1 cellular context compared by ENCODE assay signal in the genomic region with DNA sequence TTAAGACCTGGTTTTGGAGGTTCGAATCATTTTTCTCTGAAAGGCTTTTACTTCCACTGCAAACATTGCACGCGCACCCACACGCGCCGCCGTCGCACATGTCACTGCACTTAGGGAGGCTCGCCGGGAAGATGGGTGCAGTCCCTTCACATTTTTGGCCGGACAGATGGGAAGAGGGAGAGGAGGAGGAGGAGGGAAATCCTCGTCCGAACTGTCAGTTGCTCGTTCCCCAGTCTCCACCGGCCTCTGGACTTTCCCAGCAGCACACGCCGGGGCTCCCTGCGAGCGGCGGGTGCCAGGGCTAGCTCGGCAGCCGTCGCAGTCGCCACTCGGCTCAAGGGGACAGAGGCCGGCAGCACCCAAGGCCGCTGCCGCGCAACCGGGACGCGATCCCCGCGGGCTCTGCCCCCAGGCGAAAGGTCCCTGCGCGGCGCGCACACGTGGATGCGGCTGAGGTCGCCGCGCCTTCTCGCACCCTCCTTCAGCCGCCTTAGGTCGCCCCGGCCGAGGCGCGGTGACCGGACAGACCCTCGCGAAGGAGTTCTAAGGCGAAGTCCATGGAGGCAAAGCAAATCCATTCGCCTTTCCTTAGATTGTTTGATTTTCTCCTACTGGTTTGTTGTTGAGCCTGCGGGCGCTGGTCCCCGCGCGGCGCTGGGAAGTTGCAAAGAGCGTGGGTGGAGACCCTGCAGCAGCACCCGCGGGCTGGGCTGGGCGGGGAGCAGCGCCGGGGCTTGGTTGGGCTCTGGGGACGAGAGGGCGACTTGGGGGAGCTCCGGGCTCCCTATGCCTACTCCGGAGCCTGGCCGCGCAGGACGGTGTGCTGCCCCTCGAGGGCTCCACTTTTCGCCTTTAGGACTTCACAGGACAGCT.
TF ChIP-seq lines count a peak whose summit lies in the region.

No MANE protein-coding gene starts in this region.

TF ChIP-seq in HepG2, 621 proteins besides CTCF, POLR2A, EP300 and RAD21 (continued from another document and continues in another):
- TF ChIP-seq, protein P1, sequence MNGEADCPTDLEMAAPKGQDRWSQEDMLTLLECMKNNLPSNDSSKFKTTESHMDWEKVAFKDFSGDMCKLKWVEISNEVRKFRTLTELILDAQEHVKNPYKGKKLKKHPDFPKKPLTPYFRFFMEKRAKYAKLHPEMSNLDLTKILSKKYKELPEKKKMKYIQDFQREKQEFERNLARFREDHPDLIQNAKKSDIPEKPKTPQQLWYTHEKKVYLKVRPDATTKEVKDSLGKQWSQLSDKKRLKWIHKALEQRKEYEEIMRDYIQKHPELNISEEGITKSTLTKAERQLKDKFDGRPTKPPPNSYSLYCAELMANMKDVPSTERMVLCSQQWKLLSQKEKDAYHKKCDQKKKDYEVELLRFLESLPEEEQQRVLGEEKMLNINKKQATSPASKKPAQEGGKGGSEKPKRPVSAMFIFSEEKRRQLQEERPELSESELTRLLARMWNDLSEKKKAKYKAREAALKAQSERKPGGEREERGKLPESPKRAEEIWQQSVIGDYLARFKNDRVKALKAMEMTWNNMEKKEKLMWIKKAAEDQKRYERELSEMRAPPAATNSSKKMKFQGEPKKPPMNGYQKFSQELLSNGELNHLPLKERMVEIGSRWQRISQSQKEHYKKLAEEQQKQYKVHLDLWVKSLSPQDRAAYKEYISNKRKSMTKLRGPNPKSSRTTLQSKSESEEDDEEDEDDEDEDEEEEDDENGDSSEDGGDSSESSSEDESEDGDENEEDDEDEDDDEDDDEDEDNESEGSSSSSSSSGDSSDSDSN (CRISPR knock-in tag; IDR thresholded peaks at IDR 0.05): peak; percentile 33; the same call in 1 of the 2 replicates
- TF ChIP-seq, protein P2, sequence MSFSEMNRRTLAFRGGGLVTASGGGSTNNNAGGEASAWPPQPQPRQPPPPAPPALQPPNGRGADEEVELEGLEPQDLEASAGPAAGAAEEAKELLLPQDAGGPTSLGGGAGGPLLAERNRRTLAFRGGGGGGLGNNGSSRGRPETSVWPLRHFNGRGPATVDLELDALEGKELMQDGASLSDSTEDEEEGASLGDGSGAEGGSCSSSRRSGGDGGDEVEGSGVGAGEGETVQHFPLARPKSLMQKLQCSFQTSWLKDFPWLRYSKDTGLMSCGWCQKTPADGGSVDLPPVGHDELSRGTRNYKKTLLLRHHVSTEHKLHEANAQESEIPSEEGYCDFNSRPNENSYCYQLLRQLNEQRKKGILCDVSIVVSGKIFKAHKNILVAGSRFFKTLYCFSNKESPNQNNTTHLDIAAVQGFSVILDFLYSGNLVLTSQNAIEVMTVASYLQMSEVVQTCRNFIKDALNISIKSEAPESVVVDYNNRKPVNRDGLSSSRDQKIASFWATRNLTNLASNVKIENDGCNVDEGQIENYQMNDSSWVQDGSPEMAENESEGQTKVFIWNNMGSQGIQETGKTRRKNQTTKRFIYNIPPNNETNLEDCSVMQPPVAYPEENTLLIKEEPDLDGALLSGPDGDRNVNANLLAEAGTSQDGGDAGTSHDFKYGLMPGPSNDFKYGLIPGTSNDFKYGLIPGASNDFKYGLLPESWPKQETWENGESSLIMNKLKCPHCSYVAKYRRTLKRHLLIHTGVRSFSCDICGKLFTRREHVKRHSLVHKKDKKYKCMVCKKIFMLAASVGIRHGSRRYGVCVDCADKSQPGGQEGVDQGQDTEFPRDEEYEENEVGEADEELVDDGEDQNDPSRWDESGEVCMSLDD (CRISPR knock-in tag; IDR thresholded peaks at IDR 0.05; ENCODE audit: borderline replicate concordance): 0 out of 2 replicates have a peak, but pooled peaks have one; percentile 31
- TF ChIP-seq, protein P3, sequence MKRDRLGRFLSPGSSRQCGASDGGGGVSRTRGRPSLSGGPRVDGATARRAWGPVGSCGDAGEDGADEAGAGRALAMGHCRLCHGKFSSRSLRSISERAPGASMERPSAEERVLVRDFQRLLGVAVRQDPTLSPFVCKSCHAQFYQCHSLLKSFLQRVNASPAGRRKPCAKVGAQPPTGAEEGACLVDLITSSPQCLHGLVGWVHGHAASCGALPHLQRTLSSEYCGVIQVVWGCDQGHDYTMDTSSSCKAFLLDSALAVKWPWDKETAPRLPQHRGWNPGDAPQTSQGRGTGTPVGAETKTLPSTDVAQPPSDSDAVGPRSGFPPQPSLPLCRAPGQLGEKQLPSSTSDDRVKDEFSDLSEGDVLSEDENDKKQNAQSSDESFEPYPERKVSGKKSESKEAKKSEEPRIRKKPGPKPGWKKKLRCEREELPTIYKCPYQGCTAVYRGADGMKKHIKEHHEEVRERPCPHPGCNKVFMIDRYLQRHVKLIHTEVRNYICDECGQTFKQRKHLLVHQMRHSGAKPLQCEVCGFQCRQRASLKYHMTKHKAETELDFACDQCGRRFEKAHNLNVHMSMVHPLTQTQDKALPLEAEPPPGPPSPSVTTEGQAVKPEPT (CRISPR knock-in tag; IDR thresholded peaks at IDR 0.05; ENCODE audit: low read depth): no peak
- TF ChIP-seq ARNT2 (CRISPR knock-in tag; IDR thresholded peaks at IDR 0.05; ENCODE audit: low read depth): peak; percentile 74
- TF ChIP-seq CBX2 (IDR thresholded peaks at IDR 0.05; ENCODE audit: low read depth, low read length): no peak; the same call in 1 of the 2 replicates
- TF ChIP-seq CBX2 (CRISPR knock-in tag; IDR thresholded peaks at IDR 0.05; ENCODE audit: low read depth): peak; percentile 33; the same call in 1 of the 2 replicates
- no peak for TF ChIP-seq ATRX (CRISPR knock-in tag; IDR thresholded peaks at IDR 0.05; ENCODE audit: borderline replicate concordance)
- TF ChIP-seq ZNF7 (CRISPR knock-in tag; IDR thresholded peaks at IDR 0.05): no peak
- 0 out of 2 replicates have a peak, but pooled peaks have one; percentile 74 for TF ChIP-seq ZNF776 (CRISPR knock-in tag; IDR thresholded peaks at IDR 0.05)
- peak; percentile 56; the same call in 1 of the 2 replicates for TF ChIP-seq KDM2A (CRISPR knock-in tag; IDR thresholded peaks at IDR 0.05; ENCODE audit: borderline replicate concordance, low read depth)
- TF ChIP-seq ZFYVE20 (CRISPR knock-in tag; IDR thresholded peaks at IDR 0.05; ENCODE audit: borderline replicate concordance, low read depth): 0 out of 2 replicates have a peak, but pooled peaks have one; percentile 13
- TF ChIP-seq HES4 (CRISPR knock-in tag; IDR thresholded peaks at IDR 0.05; ENCODE audit: borderline replicate concordance): peak; percentile 50; the same call in 1 of the 2 replicates
- TF ChIP-seq, protein P4, sequence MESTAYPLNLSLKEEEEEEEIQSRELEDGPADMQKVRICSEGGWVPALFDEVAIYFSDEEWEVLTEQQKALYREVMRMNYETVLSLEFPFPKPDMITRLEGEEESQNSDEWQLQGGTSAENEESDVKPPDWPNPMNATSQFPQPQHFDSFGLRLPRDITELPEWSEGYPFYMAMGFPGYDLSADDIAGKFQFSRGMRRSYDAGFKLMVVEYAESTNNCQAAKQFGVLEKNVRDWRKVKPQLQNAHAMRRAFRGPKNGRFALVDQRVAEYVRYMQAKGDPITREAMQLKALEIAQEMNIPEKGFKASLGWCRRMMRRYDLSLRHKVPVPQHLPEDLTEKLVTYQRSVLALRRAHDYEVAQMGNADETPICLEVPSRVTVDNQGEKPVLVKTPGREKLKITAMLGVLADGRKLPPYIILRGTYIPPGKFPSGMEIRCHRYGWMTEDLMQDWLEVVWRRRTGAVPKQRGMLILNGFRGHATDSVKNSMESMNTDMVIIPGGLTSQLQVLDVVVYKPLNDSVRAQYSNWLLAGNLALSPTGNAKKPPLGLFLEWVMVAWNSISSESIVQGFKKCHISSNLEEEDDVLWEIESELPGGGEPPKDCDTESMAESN (CRISPR knock-in tag; conservative IDR thresholded peaks at IDR 0.05): 0 out of 2 replicates have a peak, but pooled peaks have one; percentile 42
- peak; percentile 70; the same call in 1 of the 2 replicates for TF ChIP-seq MYC (CRISPR knock-in tag; IDR thresholded peaks at IDR 0.05; ENCODE audit: borderline replicate concordance)
- 0 out of 2 replicates have a peak, but pooled peaks have one; percentile 19 for TF ChIP-seq NR2C2 (CRISPR knock-in tag; IDR thresholded peaks at IDR 0.05; ENCODE audit: borderline replicate concordance)
- peak; percentile 52; the same call in 1 of the 2 replicates for TF ChIP-seq KDM5B (CRISPR knock-in tag; IDR thresholded peaks at IDR 0.05; ENCODE audit: borderline replicate concordance)
- no peak for TF ChIP-seq GTF2F1 (IDR thresholded peaks at IDR 0.05; ENCODE audit: low read length)
- TF ChIP-seq, protein P5, sequence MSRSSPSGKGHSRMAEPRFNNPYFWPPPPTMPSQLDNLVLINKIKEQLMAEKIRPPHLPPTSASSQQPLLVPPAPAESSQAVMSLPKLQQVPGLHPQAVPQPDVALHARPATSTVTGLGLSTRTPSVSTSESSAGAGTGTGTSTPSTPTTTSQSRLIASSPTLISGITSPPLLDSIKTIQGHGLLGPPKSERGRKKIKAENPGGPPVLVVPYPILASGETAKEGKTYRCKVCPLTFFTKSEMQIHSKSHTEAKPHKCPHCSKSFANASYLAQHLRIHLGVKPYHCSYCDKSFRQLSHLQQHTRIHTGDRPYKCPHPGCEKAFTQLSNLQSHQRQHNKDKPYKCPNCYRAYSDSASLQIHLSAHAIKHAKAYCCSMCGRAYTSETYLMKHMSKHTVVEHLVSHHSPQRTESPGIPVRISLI (CRISPR knock-in tag; IDR thresholded peaks at IDR 0.05; ENCODE audit: borderline replicate concordance): 0 out of 2 replicates have a peak, but pooled peaks have one; percentile 23
- 0 out of 2 replicates have a peak, but pooled peaks have one; percentile 58 for TF ChIP-seq NCOA5 (CRISPR knock-in tag; IDR thresholded peaks at IDR 0.05)
- TF ChIP-seq, protein P6, sequence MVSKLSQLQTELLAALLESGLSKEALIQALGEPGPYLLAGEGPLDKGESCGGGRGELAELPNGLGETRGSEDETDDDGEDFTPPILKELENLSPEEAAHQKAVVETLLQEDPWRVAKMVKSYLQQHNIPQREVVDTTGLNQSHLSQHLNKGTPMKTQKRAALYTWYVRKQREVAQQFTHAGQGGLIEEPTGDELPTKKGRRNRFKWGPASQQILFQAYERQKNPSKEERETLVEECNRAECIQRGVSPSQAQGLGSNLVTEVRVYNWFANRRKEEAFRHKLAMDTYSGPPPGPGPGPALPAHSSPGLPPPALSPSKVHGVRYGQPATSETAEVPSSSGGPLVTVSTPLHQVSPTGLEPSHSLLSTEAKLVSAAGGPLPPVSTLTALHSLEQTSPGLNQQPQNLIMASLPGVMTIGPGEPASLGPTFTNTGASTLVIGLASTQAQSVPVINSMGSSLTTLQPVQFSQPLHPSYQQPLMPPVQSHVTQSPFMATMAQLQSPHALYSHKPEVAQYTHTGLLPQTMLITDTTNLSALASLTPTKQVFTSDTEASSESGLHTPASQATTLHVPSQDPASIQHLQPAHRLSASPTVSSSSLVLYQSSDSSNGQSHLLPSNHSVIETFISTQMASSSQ (IDR thresholded peaks at IDR 0.05; ENCODE audit: low read depth): no peak
- TF ChIP-seq, protein P6 (CRISPR knock-in tag; IDR thresholded peaks at IDR 0.05; ENCODE audit: borderline replicate concordance): peak; percentile 32; the same call in 1 of the 2 replicates
- TF ChIP-seq, protein P7, sequence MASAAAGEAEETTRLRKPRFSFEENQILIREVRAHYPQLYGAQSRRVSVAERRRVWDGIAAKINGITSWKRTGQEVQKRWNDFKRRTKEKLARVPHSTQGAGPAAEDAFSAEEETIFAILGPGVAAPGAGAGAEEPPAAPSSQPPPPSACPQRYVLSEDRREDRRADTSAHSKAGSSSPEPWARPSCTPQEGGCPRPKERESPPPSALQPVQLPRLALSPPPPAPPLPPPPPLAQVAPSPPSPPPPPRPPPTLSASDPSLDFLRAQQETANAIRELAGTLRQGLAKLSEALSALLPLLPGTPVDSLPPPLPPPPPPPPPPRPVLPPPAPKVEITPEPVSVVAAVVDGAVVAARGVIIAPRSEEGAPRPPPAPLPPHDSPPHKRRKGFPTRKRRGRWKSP (CRISPR knock-in tag; IDR thresholded peaks at IDR 0.05): peak; percentile 81
- TF ChIP-seq ZNF564 (CRISPR knock-in tag; IDR thresholded peaks at IDR 0.05): 0 out of 2 replicates have a peak, but pooled peaks have one; percentile 21
- TF ChIP-seq ZNF570 (CRISPR knock-in tag; IDR thresholded peaks at IDR 0.05; ENCODE audit: borderline replicate concordance): no peak
- TF ChIP-seq ZNF724P (CRISPR knock-in tag; IDR thresholded peaks at IDR 0.05; ENCODE audit: borderline replicate concordance): 0 out of 2 replicates have a peak, but pooled peaks have one; percentile 18
- peak; percentile 76 for TF ChIP-seq HOXD1 (CRISPR knock-in tag; IDR thresholded peaks at IDR 0.05)
- TF ChIP-seq EZH2 (conservative IDR thresholded peaks at IDR 0.05; ENCODE audit: low read depth, low read length): peak; percentile 94
- TF ChIP-seq HOXA3 (CRISPR knock-in tag; IDR thresholded peaks at IDR 0.05): peak; percentile 46; the same call in 1 of the 2 replicates
- TF ChIP-seq BRD4 (CRISPR knock-in tag; IDR thresholded peaks at IDR 0.05): 0 out of 2 replicates have a peak, but pooled peaks have one; percentile 68
- peak; percentile 50; the same call in 1 of the 2 replicates for TF ChIP-seq ZNF768 (CRISPR knock-in tag; IDR thresholded peaks at IDR 0.05)
- TF ChIP-seq NFKB2 (CRISPR knock-in tag; IDR thresholded peaks at IDR 0.05; ENCODE audit: borderline replicate concordance): no peak
- no peak for TF ChIP-seq SMARCE1 (IDR thresholded peaks at IDR 0.05; ENCODE audit: borderline replicate concordance)
- TF ChIP-seq, protein P8, sequence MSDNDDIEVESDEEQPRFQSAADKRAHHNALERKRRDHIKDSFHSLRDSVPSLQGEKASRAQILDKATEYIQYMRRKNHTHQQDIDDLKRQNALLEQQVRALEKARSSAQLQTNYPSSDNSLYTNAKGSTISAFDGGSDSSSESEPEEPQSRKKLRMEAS (IDR thresholded peaks at IDR 0.05): peak; percentile 49
